Comparison of ENCODE assay signal across 8 cellular contexts in genomic region chr6:42104095-42104806, GRCh38. TPM values are rescaled to one million over a fixed set of nuclear protein-coding genes. Genes with fewer than 3 reads are reported as not detected.
DNase-seq lines count a peak whose midpoint lies in the region; ATAC-seq and TF ChIP-seq lines count a peak whose summit lies in the region.

No MANE protein-coding gene starts in this region.

- H3K9ac ChIP-seq in Karpas-422 (ENCODE audit: low read length), result peak overlapping the region; percentile 79

- no peaks in the 10 kb centered on the region for H3K36me3 ChIP-seq in Karpas-422 (ENCODE audit: insufficient read depth, low read length)

- H3K4me1 ChIP-seq in Karpas-422 (ENCODE audit: low read length), result peaks cover 17% of the 10 kb centered on the region

- H3K36me3 Mint-ChIP-seq in natural killer cell, result no peaks in the 10 kb centered on the region

- H3K27me3 ChIP-seq in Karpas-422 (ENCODE audit: low read length), result no peaks in the 10 kb centered on the region

- peak overlapping the region; percentile 43 to 49 for H3K27ac Mint-ChIP-seq in natural killer cell

- no peaks in the 10 kb centered on the region for H3K9me3 Mint-ChIP-seq in natural killer cell

- peaks cover 8 to 10% of the 10 kb centered on the region in 2 donors for H3K4me1 Mint-ChIP-seq in natural killer cell

- ATAC-seq in GM18868 (IDR thresholded peaks at IDR 0.05; ENCODE audit: unreplicated experiment) (peak; percentile 63), natural killer cell (peak; percentile 86 to 89 (median 88)), HG03378 (IDR thresholded peaks at IDR 0.05; ENCODE audit: unreplicated experiment) (no peak)

- no peaks in the 10 kb centered on the region for H3K79me2 ChIP-seq in Karpas-422 (ENCODE audit: low read length)

- TF ChIP-seq CTCF in natural killer cell (IDR thresholded peaks at IDR 0.05), result peak; percentile 97

- peak overlapping the region; percentile 73 for H3K4me3 Mint-ChIP-seq in natural killer cell

- H3K4me2 ChIP-seq in Karpas-422 (ENCODE audit: low read depth, low read length, poor library complexity, severe bottlenecking), result peak overlapping the region; percentile 80

- H3K27me3 Mint-ChIP-seq in natural killer cell (ENCODE audit: low read depth in 2 of 2), result peaks cover 0 to 3% of the 10 kb centered on the region in 2 donors

- peak overlapping the region; percentile 71 for H3K4me3 ChIP-seq in Karpas-422 (ENCODE audit: low read length)

- DNase-seq in Karpas-422 (peak; percentile 93), erythroblast (lab: John Stamatoyannopoulos, UW) (peak; percentile 84 to 89), natural killer cell (peak; percentile 71), NCI-H510A treated with DMSO at 0.1 percent for 48 hours (lab: John Stamatoyannopoulos, UW) (no peak)
- DNase-seq in activated CD8-positive, alpha-beta memory T cell treated with anti-CD3 and anti-CD28 coated beads, Interleukin-2, amount 50 U/mL, for 24 hours (ENCODE audit: extremely low read depth), result peak; percentile 51
- peak; percentile 61 for DNase-seq in stimulated activated naive CD4-positive, alpha-beta T cell treated with Interleukin-2 at 50 U/mL for 16 hours (lab: John Stamatoyannopoulos, UW)

- intact Hi-C loops in natural killer cell (cut with micrococcal nuclease), result no loop called here

- H3K27ac ChIP-seq in Karpas-422 (ENCODE audit: low read length), result no peak overlapping the region

- no peaks in the 10 kb centered on the region for H3K9me3 ChIP-seq in Karpas-422 (ENCODE audit: low read length)

- no peaks in the 10 kb centered on the region for H4K20me1 ChIP-seq in Karpas-422 (ENCODE audit: insufficient read depth, low read depth, low read length)

- peak overlapping the region; percentile 97 for H2AFZ ChIP-seq in Karpas-422 (ENCODE audit: low read length)

- H3K9me2 ChIP-seq in Karpas-422 (replicated peaks; ENCODE audit: insufficient read depth, low read length), result no peaks in the 10 kb centered on the region

- TF ChIP-seq POLR2A in erythroblast (IDR thresholded peaks at IDR 0.05; ENCODE audit: low read length), result peak; percentile 18

RNA-seq across cellular contexts. Expression of gene C6orf132, which starts 38.2 kb away (rescaled TPM):
- 0.11 and 0.83 TPM in 2 replicates for total RNA-seq in Karpas-422 (2014; rRNA removed; shearing (Covaris generic); ENCODE audit: low replicate concordance)
- total RNA-seq in natural killer cell, result under 1 TPM; 0.05 to 0.15 (median 0.14) TPM

RNA-seq across cellular contexts. Expression of gene TAF8, which starts 53.9 kb away (rescaled TPM):
- total RNA-seq in Karpas-422 (2014; rRNA removed; shearing (Covaris generic); ENCODE audit: low replicate concordance), result 25.8 and 25.9 TPM in 2 replicates
- total RNA-seq in natural killer cell, result 10 to 100 TPM; 38.4 to 54.2 (median 47.5) TPM
